Comparison of ENCODE assay signal across 8 cellular contexts in genomic region chr1:18575620-18576019, GRCh38. TPM values are rescaled to one million over a fixed set of nuclear protein-coding genes. Genes with fewer than 3 reads are reported as not detected.
A peak's percentile ranks its signal among the peaks of the same experiment; 100 is the strongest.
DNase-seq lines count a peak whose midpoint lies in the region; ATAC-seq, FAIRE-seq and TF ChIP-seq lines count a peak whose summit lies in the region.

No MANE protein-coding gene starts in this region.

- H3K9me3 ChIP-seq in mesenchymal stem cell (ENCODE audit: control insufficient read depth, low read length) (no peaks in the 10 kb centered on the region), tibial nerve (no peaks in the 10 kb centered on the region)

- H3K4me1 ChIP-seq in mesenchymal stem cell (ENCODE audit: control insufficient read depth, insufficient read depth, low read depth, low read length), result peaks cover 6% of the 10 kb centered on the region
- no peaks in the 10 kb centered on the region for H3K4me1 ChIP-seq in tibial nerve

- peak; percentile 51 for DNase-seq in stimulated activated CD4-positive, alpha-beta T cell treated with anti-CD3 and anti-CD28 coated beads, Interleukin-12 subunit alpha, Interleukin-12 subunit beta, amount 100 ng/mL, for 4 hours
- no peak for DNase-seq in stimulated activated CD4-positive, alpha-beta T cell treated with anti-CD3 and anti-CD28 coated beads, Interleukin-4, amount 100 ng/mL, for 24 hours
- DNase-seq in OCI-M1 (lab: John Stamatoyannopoulos, UW), result peak; percentile 70
- DNase-seq in bronchial epithelial cell (ENCODE audit: low read depth), result peak; percentile 8
- DNase-seq in mesenchymal stem cell, result peak; percentile 29
- peak; percentile 19 to 40 for DNase-seq in tibial nerve (ENCODE audit: low spot score in 2 of 2)
- DNase-seq in stimulated activated naive CD4-positive, alpha-beta T cell treated with Interleukin-2 at 50 U/mL for 16 hours (lab: John Stamatoyannopoulos, UW), result no peak

- no peak for TF ChIP-seq POLR2A in tibial nerve (IDR thresholded peaks at IDR 0.05)

- H2BK12ac ChIP-seq in mesenchymal stem cell (ENCODE audit: low read length in 2 of 2), result no peak overlapping the region

- H2AFZ ChIP-seq in mesenchymal stem cell (ENCODE audit: low read depth, low read length), result no peak overlapping the region

- H3K27me3 ChIP-seq in bronchial epithelial cell (ENCODE audit: control insufficient read depth, insufficient read depth, low read length), result no peaks in the 10 kb centered on the region
- H3K27me3 ChIP-seq in mesenchymal stem cell (ENCODE audit: control insufficient read depth in 1 of 2, insufficient read depth in 1 of 2, low read length in 2 of 2), result peaks cover 20 to 48% of the 10 kb centered on the region in 2 experiments
- H3K27me3 ChIP-seq in tibial nerve, result peaks cover 0 to 29% of the 10 kb centered on the region in 2 donors

- peak; percentile 85 for TF ChIP-seq CTCF in bronchial epithelial cell (IDR thresholded peaks at IDR 0.05; ENCODE audit: insufficient read depth, low read length, severe bottlenecking)
- TF ChIP-seq CTCF in tibial nerve (IDR thresholded peaks at IDR 0.05), result peak; percentile 41 to 61 (median 55)

- H4K8ac ChIP-seq in mesenchymal stem cell (ENCODE audit: low read length), result no peak overlapping the region

- H2AK5ac ChIP-seq in mesenchymal stem cell (ENCODE audit: low read length, severe bottlenecking), result no peak overlapping the region

- no peak overlapping the region for H3K18ac ChIP-seq in mesenchymal stem cell (ENCODE audit: low read depth in 1 of 2, low read length in 2 of 2)

- no peak overlapping the region for H4K91ac ChIP-seq in mesenchymal stem cell (ENCODE audit: low read length)

- H2BK5ac ChIP-seq in mesenchymal stem cell (ENCODE audit: low read depth, low read length, poor library complexity, severe bottlenecking), result no peak overlapping the region

- H2BK120ac ChIP-seq in mesenchymal stem cell (ENCODE audit: low read depth, low read length), result no peak overlapping the region

- H3K4me3 ChIP-seq in bronchial epithelial cell (ENCODE audit: low read depth, low read length) (no peak overlapping the region), mesenchymal stem cell (ENCODE audit: insufficient read depth in 1 of 2, low read depth in 1 of 2, low read length in 2 of 2) (no peak overlapping the region), tibial nerve (no peak overlapping the region)

- no peak overlapping the region for H2BK15ac ChIP-seq in mesenchymal stem cell (ENCODE audit: low read depth, poor library complexity, severe bottlenecking)

- H3K4ac ChIP-seq in mesenchymal stem cell (ENCODE audit: low read depth in 1 of 2, low read length in 2 of 2), result no peak overlapping the region

- WGBS in mesenchymal stem cell, result 0% methylated on average over 4 of the region's 8 CpGs
- WGBS in tibial nerve, 2 donors, result 0 to 11% methylated on average over 8 of the region's 8 CpGs

- H3K9ac ChIP-seq in mesenchymal stem cell (ENCODE audit: low read length), result no peak overlapping the region

- H3K14ac ChIP-seq in mesenchymal stem cell (ENCODE audit: low read length in 2 of 2), result no peak overlapping the region

- H3K36me3 ChIP-seq in bronchial epithelial cell (ENCODE audit: control insufficient read depth, insufficient read depth, low read length) (no peaks in the 10 kb centered on the region), mesenchymal stem cell (ENCODE audit: control insufficient read depth in 1 of 2, insufficient read depth in 2 of 2, low read depth in 1 of 2, low read length in 2 of 2) (no peaks in the 10 kb centered on the region), tibial nerve (no peaks in the 10 kb centered on the region)

- H3K23ac ChIP-seq in mesenchymal stem cell (ENCODE audit: low read length in 2 of 2), result no peak overlapping the region

- no peak for TF ChIP-seq EP300 in tibial nerve (IDR thresholded peaks at IDR 0.05)

- H3K27ac ChIP-seq in mesenchymal stem cell (ENCODE audit: low read length, poor library complexity, severe bottlenecking) (no peak overlapping the region), tibial nerve (no peak overlapping the region)

- no peak for FAIRE-seq in bronchial epithelial cell (lab: Jason Lieb, UNC)

- no peak for ATAC-seq in GM19328 (IDR thresholded peaks at IDR 0.05; ENCODE audit: unreplicated experiment)

- H3K79me1 ChIP-seq in mesenchymal stem cell (replicated peaks; ENCODE audit: low read length, poor library complexity, severe bottlenecking), result no peaks in the 10 kb centered on the region

- H3K4me2 ChIP-seq in mesenchymal stem cell (ENCODE audit: low read length, poor library complexity, severe bottlenecking), result no peak overlapping the region

RNA-seq across cellular contexts. Expression of gene PAX7, which starts 55.0 kb away (rescaled TPM):
- total RNA-seq in bronchial epithelial cell, result 0.13 TPM in 1 of 2 replicates, not detected in the other
- polyA plus RNA-seq in mesenchymal stem cell (2013, experiment 1 of 2), result not detected
- polyA plus RNA-seq in mesenchymal stem cell (2013, experiment 2 of 2), result not detected
- not detected for total RNA-seq in tibial nerve

Comparison
In these comparisons a context has a peak if more than half of its experiments do, and no peak if none do; other contexts are left out.
1. DNase-seq: peak in stimulated activated CD4-positive, alpha-beta T cell treated with anti-CD3 and anti-CD28 coated beads, Interleukin-12 subunit alpha, Interleukin-12 subunit beta, amount 100 ng/mL, for 4 hours (single experiment), OCI-M1 (single experiment), bronchial epithelial cell (single experiment), mesenchymal stem cell (single experiment) and tibial nerve (2 of 2); none in stimulated activated CD4-positive, alpha-beta T cell treated with anti-CD3 and anti-CD28 coated beads, Interleukin-4, amount 100 ng/mL, for 24 hours (single experiment) and stimulated activated naive CD4-positive, alpha-beta T cell treated with Interleukin-2 at 50 U/mL for 16 hours (single experiment).